ENCODE assay signal across 22 cellular contexts in the genomic region with DNA sequence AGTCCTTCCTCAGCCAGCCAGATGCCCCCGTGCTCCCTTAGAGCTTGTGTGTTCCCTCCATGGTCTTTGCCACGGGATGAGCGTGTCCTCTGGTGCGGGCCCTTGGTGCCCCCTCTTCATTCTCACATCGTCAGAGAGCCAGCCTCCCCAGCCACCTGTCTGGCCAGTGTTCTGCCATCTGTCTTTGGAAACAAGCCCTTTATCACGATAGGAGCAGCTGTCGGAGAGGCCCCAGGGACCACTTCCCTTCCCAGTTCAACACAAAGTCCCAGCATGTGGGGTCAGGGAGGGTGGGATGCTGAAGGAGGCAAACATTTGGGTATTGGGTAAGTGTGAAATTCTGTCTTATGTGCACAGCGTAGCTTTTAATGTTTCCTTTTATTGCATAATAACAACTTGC. TPM values are rescaled to one million over a fixed set of nuclear protein-coding genes. Genes with fewer than 3 reads are reported as not detected.
A peak's percentile ranks its signal among the peaks of the same experiment; 100 is the strongest.
DNase-seq lines count a peak whose midpoint lies in the region; ATAC-seq and TF ChIP-seq lines count a peak whose summit lies in the region.
"Had no signal": no experiment of that assay in that cellular context is flagged by ENCODE, and none has a peak within 500 bp of the region (broad histone marks: within the 10 kb centered on the region; RNA-seq: fewer than 3 reads in every experiment).

No MANE protein-coding gene starts in this region.

- H3K9me3 Mint-ChIP-seq in brain: no peaks in the 10 kb centered on the region
- H3K9me3 Mint-ChIP-seq in stimulated activated naive B cell treated with anti-CD40 and anti-IgM and Interleukin-4, amounts not matched to agents 10 μg/mL and 1 μg/mL and 100 μg/mL, for 72 hours: no peaks in the 10 kb centered on the region
- no peaks in the 10 kb centered on the region for H3K9me3 Mint-ChIP-seq in MCF 10A (ENCODE audit: unreplicated experiment)
- H3K9me3 Mint-ChIP-seq: CD4-positive, CD25-positive, alpha-beta regulatory T cell; H9 had no signal

- H3K36me3 Mint-ChIP-seq in brain (peaks cover 98% of the 10 kb centered on the region), MCF 10A (ENCODE audit: insufficient read depth, unreplicated experiment) (peaks cover 95% of the 10 kb centered on the region)
- peaks cover 52 to 71% of the 10 kb centered on the region in 2 donors for H3K36me3 Mint-ChIP-seq in stimulated activated naive B cell treated with anti-CD40 and anti-IgM and Interleukin-4, amounts not matched to agents 10 μg/mL and 1 μg/mL and 100 μg/mL, for 72 hours

- no peak for TF ChIP-seq CTCF in brain (conservative IDR thresholded peaks at IDR 0.05)
- TF ChIP-seq CTCF in MCF 10A (IDR thresholded peaks at IDR 0.05; ENCODE audit: unreplicated experiment): no peak

- no TSS peak for BruUV-seq in MCF 10A (replicated peaks; lab: Mats Ljungman, UMichigan)

- H3K27ac Mint-ChIP-seq in brain: peak overlapping the region in 3 of 5 experiments; percentile 62 to 92 (median 69)
- no peak overlapping the region for H3K27ac Mint-ChIP-seq in stimulated activated naive B cell treated with anti-CD40 and anti-IgM and Interleukin-4, amounts not matched to agents 10 μg/mL and 1 μg/mL and 100 μg/mL, for 72 hours
- no peak overlapping the region for H3K27ac Mint-ChIP-seq in MCF 10A (ENCODE audit: low read depth, unreplicated experiment)
- H3K27ac Mint-ChIP-seq: B cell; CD4-positive, CD25-positive, alpha-beta regulatory T cell had no signal

- no peak overlapping the region for H3K4me3 Mint-ChIP-seq in brain
- no peak overlapping the region for H3K4me3 Mint-ChIP-seq in stimulated activated naive B cell treated with anti-CD40 and anti-IgM and Interleukin-4, amounts not matched to agents 10 μg/mL and 1 μg/mL and 100 μg/mL, for 72 hours
- no peak overlapping the region for H3K4me3 Mint-ChIP-seq in MCF 10A (ENCODE audit: unreplicated experiment)
- H3K4me3 Mint-ChIP-seq: B cell, H9 had no signal

- intact Hi-C loops in MCF 10A (cut with micrococcal nuclease): no loop called here

- no peak for ATAC-seq in stimulated activated naive B cell treated with anti-CD40 and anti-IgM and Interleukin-4, amounts not matched to agents 10 μg/mL and 1 μg/mL and 100 μg/mL, for 72 hours (replicated peaks)
- ATAC-seq in GM18907 (IDR thresholded peaks at IDR 0.05; ENCODE audit: unreplicated experiment): no peak

- POLR2A ChIA-PET in MCF 10A (lab: Yijun Ruan, JAX): interaction anchor here (1.0 kb wide), 1 partner anchor 54 kb away, joined by 3 read pairs; no protein-coding TSS in a partner anchor

- H3K27me3 Mint-ChIP-seq in brain: no peaks in the 10 kb centered on the region
- H3K27me3 Mint-ChIP-seq in stimulated activated naive B cell treated with anti-CD40 and anti-IgM and Interleukin-4, amounts not matched to agents 10 μg/mL and 1 μg/mL and 100 μg/mL, for 72 hours: no peaks in the 10 kb centered on the region
- H3K27me3 Mint-ChIP-seq in MCF 10A (ENCODE audit: insufficient read depth, unreplicated experiment): no peaks in the 10 kb centered on the region
- H3K27me3 Mint-ChIP-seq: B cell; CD4-positive, CD25-positive, alpha-beta regulatory T cell had no signal

- CTCF ChIA-PET in MCF 10A (lab: Yijun Ruan, JAX): no interaction called here

- H3K4me1 Mint-ChIP-seq in brain: no peaks in the 10 kb centered on the region
- no peaks in the 10 kb centered on the region for H3K4me1 Mint-ChIP-seq in stimulated activated naive B cell treated with anti-CD40 and anti-IgM and Interleukin-4, amounts not matched to agents 10 μg/mL and 1 μg/mL and 100 μg/mL, for 72 hours
- no peaks in the 10 kb centered on the region for H3K4me1 Mint-ChIP-seq in MCF 10A (ENCODE audit: insufficient read depth, unreplicated experiment)
- H3K4me1 Mint-ChIP-seq: B cell; CD4-positive, CD25-positive, alpha-beta regulatory T cell; H9 had no signal

- DNase-seq in NCI-H82 (lab: John Stamatoyannopoulos, UW) (peak; percentile 14), NCI-H82 treated with DMSO at 0.1 percent for 48 hours (lab: John Stamatoyannopoulos, UW; ENCODE audit: unreplicated experiment) (no peak), NCI-H1694 (lab: John Stamatoyannopoulos, UW) (peak; percentile 42), retina (peak; percentile 15), MCF 10A (ENCODE audit: unreplicated experiment) (no peak)
- DNase-seq in stimulated activated naive B cell treated with anti-CD40 and anti-IgM and Interleukin-4, amounts not matched to agents 10 μg/mL and 1 μg/mL and 100 μg/mL, for 72 hours: no peak
- DNase-seq: CD4-positive, CD25-positive, alpha-beta regulatory T cell; COR-L47; DMS53; H9; IMR-90; Karpas-422; MM.1S; NCI-H1092; NCI-H146; NCI-H2081 treated with DMSO at 0.1 percent for 48 hours; NCI-H226; NCI-H526; Peyer's patch had no signal

RNA-seq across cellular contexts. Expression of gene DYNC1H1, which starts 44.5 kb away (rescaled TPM):
- 625 TPM for polyA plus RNA-seq in brain (ENCODE audit: insufficient read depth, low read depth, low replicate concordance)
- total RNA-seq in MCF 10A (2022): 704 and 715 TPM in 2 replicates

Comparison
In these comparisons a context has a peak if more than half of its experiments do, and no peak if none do; other contexts are left out.
1. DNase-seq: peak in NCI-H82 (single experiment), NCI-H1694 (single experiment) and retina (single experiment); none in NCI-H82 treated with DMSO at 0.1 percent for 48 hours (single experiment), stimulated activated naive B cell treated with anti-CD40 and anti-IgM and Interleukin-4, amounts not matched to agents 10 μg/mL and 1 μg/mL and 100 μg/mL, for 72 hours (single experiment) and MCF 10A (single experiment).
2. H3K27ac Mint-ChIP-seq: peak in brain (3 of 5); none in stimulated activated naive B cell treated with anti-CD40 and anti-IgM and Interleukin-4, amounts not matched to agents 10 μg/mL and 1 μg/mL and 100 μg/mL, for 72 hours (single experiment) and MCF 10A (single experiment).